8 cellular contexts compared by ENCODE assay signal in genomic region chr4:3955361-3956164, GRCh38.
A peak's percentile ranks its signal among the peaks of the same experiment; 100 is the strongest.
DNase-seq lines count a peak whose midpoint lies in the region; ATAC-seq, FAIRE-seq and TF ChIP-seq lines count a peak whose summit lies in the region.
"Not testable (repeated sequence)": the region's sequence is repeated elsewhere in the genome, so short reads cannot be mapped to it uniquely, and the experiment has no call there.

No MANE protein-coding gene starts in this region.

- FAIRE-seq in GM12891 (lab: Jason Lieb, UNC): peak; percentile 90

- not testable (repeated sequence) for H3K36me3 ChIP-seq in heart right ventricle, upper lobe of right lung

- not testable (repeated sequence) for TF ChIP-seq CTCF in heart right ventricle (IDR thresholded peaks at IDR 0.05); upper lobe of right lung (IDR thresholded peaks at IDR 0.05)

- not testable (repeated sequence) for H3K27me3 ChIP-seq in heart right ventricle, upper lobe of right lung

- peak; percentile 99 for ATAC-seq in HG02840 (IDR thresholded peaks at IDR 0.05; ENCODE audit: low FRiP score, unreplicated experiment)
- ATAC-seq in heart right ventricle: peak; percentile 100
- peak; percentile 100 for ATAC-seq in upper lobe of right lung

- H3K27ac ChIP-seq in heart right ventricle: peak overlapping the region in 9 of 10 donors; percentile 54 to 88 (median 83)
- H3K27ac ChIP-seq in upper lobe of right lung: peak overlapping the region; percentile 83

- intact Hi-C loops in heart right ventricle (cut with DNase I); posterior vena cava (cut with DNase I); upper lobe of right lung (cut with DNase I): not testable (repeated sequence)

- not testable (repeated sequence) for H3K4me1 ChIP-seq in heart right ventricle, upper lobe of right lung

- not testable (repeated sequence) for TF ChIP-seq POLR2A in GM12891 (IDR thresholded peaks at IDR 0.05; ENCODE audit: low read depth, low read length)

- DNase-seq in GM12891 (ENCODE audit: insufficient read length, low spot score) (peak; percentile 80), NCI-H1436 (lab: John Stamatoyannopoulos, UW) (peak; percentile 89), T follicular helper cell (ENCODE audit: low read depth) (peak; percentile 98), amniotic epithelial cell (ENCODE audit: low read depth) (peak; percentile 99), heart right ventricle (peak; percentile 99), posterior vena cava (ENCODE audit: low spot score) (peak; percentile 100), upper lobe of right lung (peak; percentile 100)

- WGBS in heart right ventricle, 2 donors: 1% methylated on average over 50 to 56 of the region's 56 CpGs

- H3K4me3 ChIP-seq in heart right ventricle: peak overlapping the region; percentile 29 to 88 (median 75)
- H3K4me3 ChIP-seq in upper lobe of right lung: peak overlapping the region; percentile 77

- H3K9me3 ChIP-seq in heart right ventricle, upper lobe of right lung: not testable (repeated sequence)

TF ChIP-seq in GM12891, 5 proteins besides CTCF, POLR2A, EP300 and RAD21:
- peak; percentile 46; the same call in 1 of the 2 replicates for TF ChIP-seq TAF1 (IDR thresholded peaks at IDR 0.05; ENCODE audit: low read depth, low read length)

Comparison
In these comparisons a context has a peak if more than half of its experiments do, and no peak if none do; other contexts are left out.
1. Peak in every context shown above with its lines: DNase-seq, ATAC-seq, H3K4me3 ChIP-seq and H3K27ac ChIP-seq.